Comparison of ENCODE assay signal across 1 cellular context in the genomic region with DNA sequence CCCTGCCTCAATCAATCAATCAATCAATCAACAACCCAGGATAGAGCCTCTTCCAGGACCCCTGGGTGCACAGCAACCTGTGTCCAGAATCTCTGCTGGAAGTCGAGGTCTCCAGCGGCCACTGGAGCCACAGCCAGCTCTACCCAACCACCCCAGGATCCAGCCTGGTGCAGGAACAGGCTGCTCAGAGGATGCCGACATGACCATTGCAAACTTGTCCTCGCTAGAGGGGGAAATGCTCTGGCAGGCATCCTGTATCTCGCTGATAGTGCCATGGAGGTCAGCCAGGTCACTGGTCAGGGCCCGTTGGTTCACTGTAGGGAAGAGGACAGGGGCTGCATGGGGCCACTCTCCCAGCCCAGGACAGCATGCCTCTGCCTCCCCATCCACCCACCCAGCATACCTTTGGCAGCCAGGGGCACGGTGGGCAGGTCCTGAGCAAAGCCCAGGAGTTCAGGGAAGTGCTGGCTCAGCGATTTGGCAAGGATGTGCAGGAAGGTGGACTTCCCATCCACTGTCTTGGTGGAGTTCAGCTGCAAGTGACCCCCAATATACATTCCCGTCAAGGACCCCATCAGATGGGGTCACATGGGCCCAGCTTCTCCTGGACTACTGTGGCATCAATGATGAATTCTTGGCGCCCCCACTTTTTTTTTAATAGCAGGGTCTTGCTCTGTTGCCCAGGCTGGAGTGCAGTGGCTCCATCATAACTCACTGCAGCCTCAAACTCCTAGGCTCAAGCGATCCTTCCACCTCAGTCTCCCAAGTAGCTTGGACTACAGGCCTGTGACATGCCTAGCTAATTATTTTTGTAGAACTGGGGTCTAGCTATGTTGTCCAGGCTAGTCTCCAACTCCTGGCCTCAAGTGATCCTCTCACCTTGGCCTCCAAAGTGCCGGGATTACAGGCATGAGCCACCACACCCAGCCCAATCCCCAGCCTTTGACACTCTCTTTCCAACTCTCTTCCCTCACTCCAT.
TF ChIP-seq lines count a peak whose summit lies in the region.

No MANE protein-coding gene starts in this region.

TF ChIP-seq in WTC11, 78 proteins besides CTCF, POLR2A, EP300 and RAD21 (continued from another document):
- TF ChIP-seq STAT6 (CRISPR knock-in tag; conservative IDR thresholded peaks at IDR 0.05; ENCODE audit: low read depth), result no peak
TF ChIP-seq in WTC11: peak in this region for 2.
